ENCODE assay signal across 8 cellular contexts in the genomic region with DNA sequence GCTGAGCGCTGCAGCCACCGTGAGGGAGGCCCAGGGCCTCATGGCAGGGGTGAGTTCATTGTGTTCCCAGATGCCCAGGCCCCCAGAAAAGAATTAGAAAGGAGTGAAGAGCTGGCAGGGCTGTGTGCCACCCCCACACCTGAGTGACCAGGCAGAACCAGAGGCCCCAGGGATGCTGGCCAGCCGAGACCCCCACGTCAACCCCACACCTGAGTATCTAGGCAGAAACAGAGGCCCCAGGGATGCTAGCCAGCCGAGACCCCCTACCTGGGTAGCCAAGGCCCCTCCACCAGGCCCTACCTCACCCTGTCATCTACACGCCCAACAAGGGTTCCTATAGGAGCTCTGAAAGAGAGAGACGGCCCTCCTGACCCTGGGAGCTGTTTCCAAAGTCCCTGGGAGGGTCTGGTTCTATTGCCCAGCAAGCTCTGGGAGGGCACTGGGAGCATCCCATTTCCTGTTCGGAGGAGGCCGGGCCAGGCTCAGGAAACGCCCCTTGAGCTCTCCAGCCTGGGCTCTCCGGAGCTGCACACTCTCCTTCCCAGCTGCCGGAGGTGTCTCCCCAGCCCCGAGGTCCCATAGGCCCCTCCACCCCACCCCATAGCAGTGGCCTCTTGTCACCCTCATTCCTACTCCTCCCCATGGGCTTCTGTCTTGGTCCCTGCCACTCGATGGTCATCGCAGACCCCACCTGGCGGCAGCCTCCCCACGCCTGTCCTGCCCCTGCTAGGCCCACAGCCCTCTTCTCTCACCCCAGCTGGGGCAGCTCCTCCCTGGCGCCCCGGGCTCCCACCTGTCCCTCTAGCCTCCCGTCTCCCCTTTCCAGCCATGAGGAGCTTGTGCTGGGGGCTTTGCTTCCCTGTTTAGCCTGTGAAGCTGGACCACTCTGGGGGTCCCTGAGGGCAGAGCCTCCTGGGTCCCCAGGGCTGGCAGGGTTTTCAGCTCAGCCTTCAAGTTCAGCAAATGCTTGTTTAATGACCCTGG. TPM values are rescaled to one million over a fixed set of nuclear protein-coding genes. Genes with fewer than 3 reads are reported as not detected.
DNase-seq lines count a peak whose midpoint lies in the region; ATAC-seq and TF ChIP-seq lines count a peak whose summit lies in the region.

No MANE protein-coding gene starts in this region.

- H3K9me3 Mint-ChIP-seq in nephron progenitor cell, result no peaks in the 10 kb centered on the region
- H3K9me3 Mint-ChIP-seq in glutamatergic neuron (ENCODE audit: unreplicated experiment), result peaks cover 2% of the 10 kb centered on the region

- H3K27me3 Mint-ChIP-seq in nephron progenitor cell (ENCODE audit: low read depth, poor library complexity) (peaks cover 5% of the 10 kb centered on the region), glutamatergic neuron (ENCODE audit: unreplicated experiment) (peaks cover 5% of the 10 kb centered on the region)

- H3K36me3 ChIP-seq in BLaER1 (no peaks in the 10 kb centered on the region), Loucy (ENCODE audit: insufficient read depth, low read length) (no peaks in the 10 kb centered on the region), endocrine pancreas (ENCODE audit: control insufficient read depth, insufficient read depth, low read length) (no peaks in the 10 kb centered on the region), MM.1S (replicated peaks; ENCODE audit: insufficient read depth, low read length) (no peaks in the 10 kb centered on the region)

- H3K4me1 ChIP-seq in BLaER1, result peaks cover 80% of the 10 kb centered on the region
- peaks cover 48% of the 10 kb centered on the region for H3K4me1 ChIP-seq in Loucy (ENCODE audit: insufficient read depth, low read length, poor library complexity, severe bottlenecking)
- no peaks in the 10 kb centered on the region for H3K4me1 ChIP-seq in endocrine pancreas (ENCODE audit: control insufficient read depth, insufficient read depth, low read length)
- peaks cover 10% of the 10 kb centered on the region for H3K4me1 ChIP-seq in MM.1S (ENCODE audit: low read length)

- H3K4me1 Mint-ChIP-seq in nephron progenitor cell (peaks cover 37% of the 10 kb centered on the region), glutamatergic neuron (ENCODE audit: low read depth, unreplicated experiment) (no peaks in the 10 kb centered on the region)

- H3K4me3 ChIP-seq in BLaER1 (no peak overlapping the region), Loucy (ENCODE audit: low read length, poor library complexity, severe bottlenecking) (peak overlapping the region; percentile 90), endocrine pancreas (ENCODE audit: control insufficient read depth, insufficient read depth, low read length) (no peak overlapping the region), MM.1S (ENCODE audit: low read length) (no peak overlapping the region)

- H4K20me1 ChIP-seq in BLaER1 (peaks cover 21% of the 10 kb centered on the region; the same call in 1 of the 2 replicates), Loucy (ENCODE audit: insufficient read depth, low read length, poor library complexity, severe bottlenecking) (peaks cover 10% of the 10 kb centered on the region), MM.1S (ENCODE audit: insufficient read depth, low read length) (no peaks in the 10 kb centered on the region)

- H3K79me2 ChIP-seq in Loucy (ENCODE audit: insufficient read depth, low read length) (peaks cover 67% of the 10 kb centered on the region), MM.1S (ENCODE audit: low read length) (no peaks in the 10 kb centered on the region)

- no peak overlapping the region for H3K4me3 Mint-ChIP-seq in nephron progenitor cell
- no peak overlapping the region for H3K4me3 Mint-ChIP-seq in glutamatergic neuron (ENCODE audit: unreplicated experiment)

- H3K4me2 ChIP-seq in BLaER1 (peak overlapping the region; percentile 91), Loucy (ENCODE audit: low read depth, low read length, poor library complexity, severe bottlenecking) (peak overlapping the region; percentile 96), MM.1S (ENCODE audit: low read depth, low read length) (no peak overlapping the region)

- H3F3A ChIP-seq in Loucy (ENCODE audit: low read depth) (peaks cover 7% of the 10 kb centered on the region), MM.1S (ENCODE audit: insufficient read depth, low read length) (no peaks in the 10 kb centered on the region)

- peak overlapping the region; percentile 90 for H3K27ac Mint-ChIP-seq in nephron progenitor cell
- H3K27ac Mint-ChIP-seq in glutamatergic neuron (ENCODE audit: unreplicated experiment), result no peak overlapping the region

- DNase-seq in nephron progenitor cell (no peak), glutamatergic neuron (no peak), MM.1S (no peak), NCI-H1694 treated with DMSO at 0.1 percent for 48 hours (lab: John Stamatoyannopoulos, UW) (no peak)

- H3K9me2 ChIP-seq in Loucy (replicated peaks; ENCODE audit: low read depth, low read length) (no peaks in the 10 kb centered on the region), MM.1S (replicated peaks; ENCODE audit: insufficient read depth, low read length) (no peaks in the 10 kb centered on the region)

- no peak for TF ChIP-seq CTCF in Loucy (conservative IDR thresholded peaks at IDR 0.05; ENCODE audit: low read length)
- no peak for TF ChIP-seq CTCF in nephron progenitor cell (IDR thresholded peaks at IDR 0.05)
- TF ChIP-seq CTCF in glutamatergic neuron (IDR thresholded peaks at IDR 0.05; ENCODE audit: partially characterized antibody, unreplicated experiment), result no peak
- no peak for TF ChIP-seq CTCF in MM.1S (IDR thresholded peaks at IDR 0.05; ENCODE audit: low read length)

- H3K36me3 Mint-ChIP-seq in nephron progenitor cell (ENCODE audit: low read depth), result no peaks in the 10 kb centered on the region
- no peaks in the 10 kb centered on the region for H3K36me3 Mint-ChIP-seq in glutamatergic neuron (ENCODE audit: unreplicated experiment)

- H2AFZ ChIP-seq in Loucy (ENCODE audit: low read length) (no peak overlapping the region), MM.1S (ENCODE audit: low read length) (no peak overlapping the region)

- H3K9me3 ChIP-seq in BLaER1 (no peaks in the 10 kb centered on the region), Loucy (ENCODE audit: insufficient read depth, low read depth, low read length) (no peaks in the 10 kb centered on the region), endocrine pancreas (ENCODE audit: control insufficient read depth, low read length) (no peaks in the 10 kb centered on the region), MM.1S (replicated peaks; ENCODE audit: insufficient read depth, low read length) (no peaks in the 10 kb centered on the region)

- no peaks in the 10 kb centered on the region; the same call in 1 of the 2 replicates for H3K27me3 ChIP-seq in BLaER1
- H3K27me3 ChIP-seq in Loucy (ENCODE audit: insufficient read depth, low read length, poor library complexity, severe bottlenecking), result no peaks in the 10 kb centered on the region
- H3K27me3 ChIP-seq in endocrine pancreas (ENCODE audit: control insufficient read depth, insufficient read depth, low read length), result no peaks in the 10 kb centered on the region
- peaks cover 57% of the 10 kb centered on the region for H3K27me3 ChIP-seq in MM.1S (replicated peaks; ENCODE audit: insufficient read depth, low read length)

- no peak overlapping the region for H3K27ac ChIP-seq in BLaER1
- no peak overlapping the region for H3K27ac ChIP-seq in MM.1S (ENCODE audit: low read length)

- ATAC-seq in GM19023 (IDR thresholded peaks at IDR 0.05; ENCODE audit: unreplicated experiment), result no peak

- H3K9ac ChIP-seq in BLaER1 (peak overlapping the region; percentile 43; the same call in 1 of the 2 replicates), Loucy (ENCODE audit: low read depth, low read length, poor library complexity, severe bottlenecking) (peak overlapping the region; percentile 97), endocrine pancreas (ENCODE audit: control insufficient read depth, insufficient read depth, low read length) (peak overlapping the region; percentile 21), MM.1S (ENCODE audit: low read length) (no peak overlapping the region)

RNA-seq across cellular contexts. Expression of a gene that starts 2.6 kb away (rescaled TPM):
- not detected for total RNA-seq in glutamatergic neuron (ENCODE audit: unreplicated experiment)

RNA-seq across cellular contexts. Expression of a gene that starts 2.7 kb away (rescaled TPM):
- total RNA-seq in glutamatergic neuron (ENCODE audit: unreplicated experiment), result not detected

RNA-seq across cellular contexts. Expression of a gene that starts 34.1 kb away (rescaled TPM):
- total RNA-seq in glutamatergic neuron (ENCODE audit: unreplicated experiment), result not detected
